ENCODE assay signal across 1 cellular context in the genomic region with DNA sequence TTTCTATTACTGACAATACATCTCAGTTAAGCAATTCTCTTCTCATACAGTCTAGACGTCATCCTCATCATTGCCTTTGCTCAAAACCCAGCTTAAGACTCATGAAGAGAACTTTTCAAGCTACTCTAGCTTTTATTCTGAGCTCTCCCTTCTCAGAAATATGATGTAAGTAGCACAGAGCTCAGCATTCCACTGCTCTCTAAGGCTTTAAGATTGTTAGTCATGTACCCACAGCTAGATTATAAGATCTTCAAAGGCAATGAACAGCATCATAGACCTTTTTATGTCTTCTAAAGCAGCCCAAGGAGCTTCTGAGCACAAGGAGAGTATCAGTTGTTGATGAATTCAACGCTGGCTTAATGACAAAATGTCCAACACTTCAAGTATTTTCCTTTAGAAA.
TF ChIP-seq lines count a peak whose summit lies in the region.

No MANE protein-coding gene starts in this region.

TF ChIP-seq in HepG2, 621 proteins besides CTCF, POLR2A, EP300 and RAD21 (continued from another document):
- TF ChIP-seq, protein P1, sequence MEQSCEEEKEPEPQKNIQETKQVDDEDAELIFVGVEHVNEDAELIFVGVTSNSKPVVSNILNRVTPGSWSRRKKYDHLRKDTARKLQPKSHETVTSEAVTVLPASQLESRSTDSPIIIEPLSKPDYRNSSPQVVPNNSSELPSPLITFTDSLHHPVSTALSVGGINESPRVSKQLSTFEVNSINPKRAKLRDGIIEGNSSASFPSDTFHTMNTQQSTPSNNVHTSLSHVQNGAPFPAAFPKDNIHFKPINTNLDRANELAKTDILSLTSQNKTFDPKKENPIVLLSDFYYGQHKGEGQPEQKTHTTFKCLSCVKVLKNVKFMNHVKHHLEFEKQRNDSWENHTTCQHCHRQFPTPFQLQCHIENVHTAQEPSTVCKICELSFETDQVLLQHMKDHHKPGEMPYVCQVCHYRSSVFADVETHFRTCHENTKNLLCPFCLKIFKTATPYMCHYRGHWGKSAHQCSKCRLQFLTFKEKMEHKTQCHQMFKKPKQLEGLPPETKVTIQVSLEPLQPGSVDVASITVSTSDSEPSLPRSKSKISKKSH (CRISPR knock-in tag; IDR thresholded peaks at IDR 0.05; ENCODE audit: borderline replicate concordance): no peak
- TF ChIP-seq ZNF709 (CRISPR knock-in tag; IDR thresholded peaks at IDR 0.05) (no peak), SNAPC5 (CRISPR knock-in tag; IDR thresholded peaks at IDR 0.05; ENCODE audit: borderline replicate concordance) (no peak), AGO2 (optimal IDR thresholded peaks at IDR 0.05; ENCODE audit: low read depth, low read length) (no peak), KDM5B (CRISPR knock-in tag; IDR thresholded peaks at IDR 0.05; ENCODE audit: borderline replicate concordance) (no peak), FOXJ3 (CRISPR knock-in tag; IDR thresholded peaks at IDR 0.05; ENCODE audit: borderline replicate concordance) (no peak)
- TF ChIP-seq, protein P2, sequence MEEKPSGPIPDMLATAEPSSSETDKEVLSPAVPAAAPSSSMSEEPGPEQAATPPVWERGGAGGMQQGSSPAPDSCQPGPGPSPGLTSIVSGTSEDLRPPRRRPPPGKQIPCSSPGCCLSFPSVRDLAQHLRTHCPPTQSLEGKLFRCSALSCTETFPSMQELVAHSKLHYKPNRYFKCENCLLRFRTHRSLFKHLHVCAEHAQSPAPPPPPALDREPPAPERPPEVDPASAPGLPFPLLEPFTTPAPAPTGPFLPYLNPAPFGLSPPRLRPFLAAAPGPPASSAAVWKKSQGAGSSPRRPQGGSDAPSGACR (CRISPR knock-in tag; IDR thresholded peaks at IDR 0.05): no peak
